In genomic region chr11:279966-280761, GRCh38 we compare ENCODE assay signal across 10 cellular contexts. TPM values are rescaled to one million over a fixed set of nuclear protein-coding genes. Genes with fewer than 3 reads are reported as not detected.
DNase-seq lines count a peak whose midpoint lies in the region; ATAC-seq, FAIRE-seq and TF ChIP-seq lines count a peak whose summit lies in the region.
"Had no signal": no experiment of that assay in that cellular context is flagged by ENCODE, and none has a peak within 500 bp of the region (broad histone marks: within the 10 kb centered on the region; RNA-seq: fewer than 3 reads in every experiment).

No MANE protein-coding gene starts in this region.

- H3K9me3 ChIP-seq in right cardiac atrium (ENCODE audit: control insufficient read depth, low read length) = no peaks in the 10 kb centered on the region

- no peaks in the 10 kb centered on the region for H3K4me1 ChIP-seq in right cardiac atrium (ENCODE audit: control insufficient read depth, insufficient read depth, low read length)

- FAIRE-seq in D721Med (lab: Jason Lieb, UNC) = no peak

- H3K27ac ChIP-seq in right cardiac atrium (ENCODE audit: low read length) = no peak overlapping the region

- intact Hi-C loops in right cardiac atrium (cut with DNase I) = no loop called here

- TF ChIP-seq CTCF in D721Med (IDR thresholded peaks at IDR 0.05; ENCODE audit: insufficient read depth, missing control alignments) = no peak

- peaks cover 59% of the 10 kb centered on the region for H3K4me1 Mint-ChIP-seq in activated T-cell treated with anti-CD3 and anti-CD28 coated beads, Interleukin-2, amount 50 U/mL, for 72 hours (ENCODE audit: low read depth)
- peaks cover 23 to 42% of the 10 kb centered on the region in 2 donors for H3K4me1 Mint-ChIP-seq in stimulated activated naive B cell treated with anti-CD40 and anti-IgM and Interleukin-4, amounts not matched to agents 10 μg/mL and 1 μg/mL and 100 μg/mL, for 72 hours

- H3K27me3 ChIP-seq in right cardiac atrium (ENCODE audit: control insufficient read depth, insufficient read depth) = no peaks in the 10 kb centered on the region

- peaks cover 4 to 8% of the 10 kb centered on the region in 2 donors for H3K9me3 Mint-ChIP-seq in activated T-cell treated with anti-CD3 and anti-CD28 coated beads, Interleukin-2, amount 50 U/mL, for 72 hours
- H3K9me3 Mint-ChIP-seq in stimulated activated naive B cell treated with anti-CD40 and anti-IgM and Interleukin-4, amounts not matched to agents 10 μg/mL and 1 μg/mL and 100 μg/mL, for 72 hours = peaks cover 0 to 6% of the 10 kb centered on the region in 2 donors

- 3% methylated on average over 93 of the region's 93 CpGs for WGBS in right cardiac atrium

- ATAC-seq in activated T-cell treated with anti-CD3 and anti-CD28 coated beads, Interleukin-2, amount 50 U/mL, for 72 hours (replicated peaks in 1 of 2) = peak; percentile 46 to 57
- ATAC-seq in right cardiac atrium = peak; percentile 17 to 34
- peak; percentile 66 to 73 for ATAC-seq in stimulated activated naive B cell treated with anti-CD40 and anti-IgM and Interleukin-4, amounts not matched to agents 10 μg/mL and 1 μg/mL and 100 μg/mL, for 72 hours (replicated peaks)
- ATAC-seq in HG03025 (IDR thresholded peaks at IDR 0.05; ENCODE audit: low FRiP score, unreplicated experiment) = no peak

- peaks cover 8 to 30% of the 10 kb centered on the region in 2 donors for H3K36me3 Mint-ChIP-seq in activated T-cell treated with anti-CD3 and anti-CD28 coated beads, Interleukin-2, amount 50 U/mL, for 72 hours (ENCODE audit: insufficient read depth in 2 of 2)
- H3K36me3 Mint-ChIP-seq in stimulated activated naive B cell treated with anti-CD40 and anti-IgM and Interleukin-4, amounts not matched to agents 10 μg/mL and 1 μg/mL and 100 μg/mL, for 72 hours = peaks cover 0 to 10% of the 10 kb centered on the region in 2 donors

- DNase-seq in activated effector memory CD4-positive, alpha-beta T cell treated with anti-CD3 and anti-CD28 coated beads, Interleukin-2, amount 50 U/mL, for 16 hours = peak; percentile 82
- no peak for DNase-seq in activated effector memory CD4-positive, alpha-beta T cell treated with Interleukin-2 at 50 U/mL for 16 hours
- DNase-seq in activated T-cell treated with anti-CD3 and anti-CD28 coated beads, Interleukin-2, amount 50 U/mL, for 72 hours = peak; percentile 57 to 67
- DNase-seq in right cardiac atrium = peak in 2 of 3 donors; percentile 65 to 70
- no peak for DNase-seq in stimulated activated naive B cell treated with anti-CD40 and anti-IgM and Interleukin-4, amounts not matched to agents 10 μg/mL and 1 μg/mL and 100 μg/mL, for 72 hours
- no peak for DNase-seq in D721Med (ENCODE audit: insufficient read length, low spot score)
- no peak for DNase-seq in cerebellum (ENCODE audit: low spot score)

- peaks cover 9% of the 10 kb centered on the region for H3K27me3 Mint-ChIP-seq in activated T-cell treated with anti-CD3 and anti-CD28 coated beads, Interleukin-2, amount 50 U/mL, for 72 hours (ENCODE audit: low read depth)
- peaks cover 34 to 54% of the 10 kb centered on the region in 2 donors for H3K27me3 Mint-ChIP-seq in stimulated activated naive B cell treated with anti-CD40 and anti-IgM and Interleukin-4, amounts not matched to agents 10 μg/mL and 1 μg/mL and 100 μg/mL, for 72 hours

- H3K27ac Mint-ChIP-seq in activated T-cell treated with anti-CD3 and anti-CD28 coated beads, Interleukin-2, amount 50 U/mL, for 72 hours = no peak overlapping the region
- peak overlapping the region; percentile 65 for H3K27ac Mint-ChIP-seq in stimulated activated naive B cell treated with anti-CD40 and anti-IgM and Interleukin-4, amounts not matched to agents 10 μg/mL and 1 μg/mL and 100 μg/mL, for 72 hours

- peak overlapping the region; percentile 5 for H3K4me3 ChIP-seq in right cardiac atrium (ENCODE audit: low read length)

- peak overlapping the region; percentile 84 to 88 for H3K4me3 Mint-ChIP-seq in activated T-cell treated with anti-CD3 and anti-CD28 coated beads, Interleukin-2, amount 50 U/mL, for 72 hours
- peak overlapping the region; percentile 75 to 81 for H3K4me3 Mint-ChIP-seq in stimulated activated naive B cell treated with anti-CD40 and anti-IgM and Interleukin-4, amounts not matched to agents 10 μg/mL and 1 μg/mL and 100 μg/mL, for 72 hours

RNA-seq across cellular contexts. Expression of gene NLRP6, which starts 2.0 kb away (rescaled TPM):
- 1 to 10 TPM; 1.5 to 3.2 TPM for total RNA-seq in activated T-cell treated with anti-CD3 and anti-CD28 coated beads, Interleukin-2, amount 50 U/mL, for 72 hours
- total RNA-seq in right cardiac atrium (under 1 TPM in 2 of 4 donors, not detected in 2; 0.11 to 0.24 TPM), cerebellum (not detected)
- 0.02 TPM for polyA plus RNA-seq in right cardiac atrium
- total RNA-seq: Daoy, myocyte had no signal

RNA-seq across cellular contexts. Expression of gene PGGHG, which starts 8.8 kb away (rescaled TPM):
- 100 to 1,000 TPM; 161 to 273 TPM for total RNA-seq in activated T-cell treated with anti-CD3 and anti-CD28 coated beads, Interleukin-2, amount 50 U/mL, for 72 hours
- total RNA-seq in right cardiac atrium (10 to 100 TPM in 3 of 4 donors, 1 to 10 TPM in 1; 9.9 to 15.8 (median 11.9) TPM), cerebellum (1.6 TPM)
- polyA plus RNA-seq in right cardiac atrium = 18.7 TPM

RNA-seq across cellular contexts. Expression of gene IFITM5, which starts 19.2 kb away (rescaled TPM):
- total RNA-seq in activated T-cell treated with anti-CD3 and anti-CD28 coated beads, Interleukin-2, amount 50 U/mL, for 72 hours = not detected
- total RNA-seq in right cardiac atrium = not detected
- polyA plus RNA-seq in right cardiac atrium = not detected
- not detected for total RNA-seq in cerebellum
- total RNA-seq: Daoy, myocyte had no signal

RNA-seq across cellular contexts. Expression of gene IFITM2, which starts 27.5 kb away (rescaled TPM):
- 100 to 1,000 TPM; 542 to 639 TPM for total RNA-seq in activated T-cell treated with anti-CD3 and anti-CD28 coated beads, Interleukin-2, amount 50 U/mL, for 72 hours
- total RNA-seq in right cardiac atrium = 100 to 1,000 TPM; 180 to 290 (median 240) TPM
- 393 TPM for polyA plus RNA-seq in right cardiac atrium
- 4.5 TPM for total RNA-seq in cerebellum

RNA-seq across cellular contexts. Expression of gene IFITM1, which starts 33.7 kb away (rescaled TPM):
- total RNA-seq in activated T-cell treated with anti-CD3 and anti-CD28 coated beads, Interleukin-2, amount 50 U/mL, for 72 hours = 100 to 1,000 TPM; 306 to 384 TPM
- total RNA-seq in right cardiac atrium (100 to 1,000 TPM in 3 of 4 donors, 10 to 100 TPM in 1; 85.0 to 169 (median 116) TPM), cerebellum (33.8 TPM)
- 235 TPM for polyA plus RNA-seq in right cardiac atrium

Comparison
In these comparisons a context has a peak if more than half of its experiments do, and no peak if none do; other contexts are left out.
1. DNase-seq: peak in activated effector memory CD4-positive, alpha-beta T cell treated with anti-CD3 and anti-CD28 coated beads, Interleukin-2, amount 50 U/mL, for 16 hours (single experiment), activated T-cell treated with anti-CD3 and anti-CD28 coated beads, Interleukin-2, amount 50 U/mL, for 72 hours (2 of 2) and right cardiac atrium (2 of 3); none in activated effector memory CD4-positive, alpha-beta T cell treated with Interleukin-2 at 50 U/mL for 16 hours (single experiment), stimulated activated naive B cell treated with anti-CD40 and anti-IgM and Interleukin-4, amounts not matched to agents 10 μg/mL and 1 μg/mL and 100 μg/mL, for 72 hours (single experiment), D721Med (single experiment) and cerebellum (single experiment).
2. RNA of gene PGGHG, which starts 8.8 kb away (total RNA-seq): 161 to 273 TPM in activated T-cell treated with anti-CD3 and anti-CD28 coated beads, Interleukin-2, amount 50 U/mL, for 72 hours; 9.9 to 15.8 TPM in right cardiac atrium and 1.6 TPM in cerebellum (single experiment); every median in the first group is over 4 times any median in the second.